ENCODE assay signal across 26 cellular contexts in the genomic region with DNA sequence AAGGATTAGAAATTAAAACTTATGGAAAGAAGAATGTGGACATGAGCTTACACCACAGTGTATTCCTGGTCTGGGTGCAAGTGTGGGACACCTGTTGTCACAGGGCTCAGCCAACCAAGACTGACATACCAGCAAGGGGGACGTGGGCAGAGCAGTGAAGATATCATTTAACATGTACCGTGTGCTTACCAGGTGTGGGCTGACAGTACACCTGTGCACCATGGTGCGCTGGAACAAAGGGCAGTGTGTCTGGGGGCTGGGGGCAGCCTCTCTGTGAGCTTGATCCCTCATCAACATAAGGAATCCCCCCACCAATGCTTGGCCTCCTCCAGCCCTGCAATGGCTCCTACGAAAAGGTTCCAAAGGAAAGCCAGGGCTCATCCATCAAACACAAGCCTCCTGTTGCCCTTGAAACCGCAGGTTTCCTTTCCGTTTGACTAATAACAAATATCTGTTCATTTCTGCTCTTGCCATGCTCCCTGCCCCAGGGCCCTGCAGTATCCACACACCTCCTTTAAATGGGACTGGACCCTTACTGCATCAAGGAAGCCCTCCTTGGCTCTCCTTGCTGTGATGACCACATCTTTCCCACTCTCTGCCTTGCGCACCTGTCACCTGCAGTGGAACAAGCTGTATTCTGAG. TPM values are rescaled to one million over a fixed set of nuclear protein-coding genes. Genes with fewer than 3 reads are reported as not detected.
"Had no signal": no experiment of that assay in that cellular context is flagged by ENCODE, and none has a peak within 500 bp of the region (broad histone marks: within the 10 kb centered on the region; RNA-seq: fewer than 3 reads in every experiment).

No MANE protein-coding gene starts in this region.

- H3K36me3 Mint-ChIP-seq: immature natural killer cell; memory B cell; naive thymus-derived CD4-positive, alpha-beta T cell; stimulated activated memory B cell treated with anti-CD40 and anti-IgM and Interleukin-4, amounts not matched to agents 10 μg/mL and 1 μg/mL and 100 μg/mL, for 72 hours had no signal

- H3K9ac ChIP-seq: neural progenitor cell had no signal

- H3K4me1 Mint-ChIP-seq: endodermal cell; immature natural killer cell; memory B cell; mesothelial cell of epicardium; naive thymus-derived CD4-positive, alpha-beta T cell; nephron; stimulated activated memory B cell treated with anti-CD40 and anti-IgM and Interleukin-4, amounts not matched to agents 10 μg/mL and 1 μg/mL and 100 μg/mL, for 72 hours had no signal

- H3K4me1 ChIP-seq: colonic mucosa, gastrocnemius medialis, neural progenitor cell, prostate gland, right atrium auricular region, testis, tibial artery had no signal

- H3K4me2 ChIP-seq: neural progenitor cell had no signal

- H3K27ac Mint-ChIP-seq: dendritic cell treated with granulocyte-macrophage colony-stimulating factor and Interleukin-4, amounts not matched to agents 40 ng/mL and 50 ng/mL, for 4 days; endodermal cell; immature natural killer cell; memory B cell; mesothelial cell of epicardium; nephron; neural progenitor cell; stimulated activated memory B cell treated with anti-CD40 and anti-IgM and Interleukin-4, amounts not matched to agents 10 μg/mL and 1 μg/mL and 100 μg/mL, for 72 hours; type B pancreatic cell had no signal

- H3K36me3 ChIP-seq: colonic mucosa, gastrocnemius medialis, neural progenitor cell, prostate gland had no signal

- H3K27ac ChIP-seq: colonic mucosa, epithelial cell of prostate, gastrocnemius medialis, neural progenitor cell, prostate gland, right atrium auricular region, testis, tibial artery had no signal

- H3K4me3 ChIP-seq: colonic mucosa, gastrocnemius medialis, lung, mucosa of descending colon, neural progenitor cell, prostate gland, right atrium auricular region, testis, tibial artery had no signal

- H3K9me3 Mint-ChIP-seq: dendritic cell treated with granulocyte-macrophage colony-stimulating factor and Interleukin-4, amounts not matched to agents 40 ng/mL and 50 ng/mL, for 4 days; endodermal cell; immature natural killer cell; memory B cell; mesothelial cell of epicardium; nephron; neural progenitor cell; stimulated activated memory B cell treated with anti-CD40 and anti-IgM and Interleukin-4, amounts not matched to agents 10 μg/mL and 1 μg/mL and 100 μg/mL, for 72 hours; type B pancreatic cell had no signal

- H3K9me3 ChIP-seq: colonic mucosa, gastrocnemius medialis, mucosa of descending colon, prostate gland, right atrium auricular region, testis, tibial artery had no signal

- H3K4me3 Mint-ChIP-seq: dendritic cell treated with granulocyte-macrophage colony-stimulating factor and Interleukin-4, amounts not matched to agents 40 ng/mL and 50 ng/mL, for 4 days; endodermal cell; immature natural killer cell; memory B cell; mesothelial cell of epicardium; naive thymus-derived CD4-positive, alpha-beta T cell; nephron; neural progenitor cell; stimulated activated memory B cell treated with anti-CD40 and anti-IgM and Interleukin-4, amounts not matched to agents 10 μg/mL and 1 μg/mL and 100 μg/mL, for 72 hours; type B pancreatic cell had no signal

- H3K27me3 ChIP-seq: colonic mucosa, gastrocnemius medialis, neural progenitor cell, right atrium auricular region, testis, tibial artery had no signal

- DNase-seq: colonic mucosa; effector CD8-positive, alpha-beta T cell; endodermal cell; foreskin fibroblast; gastrocnemius medialis; hypothalamus; immature natural killer cell; mucosa of descending colon; naive thymus-derived CD4-positive, alpha-beta T cell; nucleus accumbens; stimulated activated CD4-positive, alpha-beta T cell treated with anti-CD3 and anti-CD28 coated beads, Interleukin-4, amount 100 ng/mL, for 4 hours; stimulated activated naive CD8-positive, alpha-beta T cell treated with anti-CD3 and anti-CD28 coated beads, Interleukin-15, Interleukin-2, amounts not matched to agents 100 U/mL and 50 U/mL, for 24 hours; substantia nigra; testis; tibial artery had no signal

- H3K27me3 Mint-ChIP-seq: dendritic cell treated with granulocyte-macrophage colony-stimulating factor and Interleukin-4, amounts not matched to agents 40 ng/mL and 50 ng/mL, for 4 days; memory B cell; naive thymus-derived CD4-positive, alpha-beta T cell; stimulated activated memory B cell treated with anti-CD40 and anti-IgM and Interleukin-4, amounts not matched to agents 10 μg/mL and 1 μg/mL and 100 μg/mL, for 72 hours; type B pancreatic cell had no signal

RNA-seq across cellular contexts. Expression of gene EVC2, which starts 16.7 kb away (rescaled TPM):
- polyA plus RNA-seq: immature natural killer cell had no signal

RNA-seq across cellular contexts. Expression of gene EVC, which starts 19.4 kb away (rescaled TPM):
- polyA plus RNA-seq: immature natural killer cell; naive thymus-derived CD4-positive, alpha-beta T cell had no signal
